In the genomic region with DNA sequence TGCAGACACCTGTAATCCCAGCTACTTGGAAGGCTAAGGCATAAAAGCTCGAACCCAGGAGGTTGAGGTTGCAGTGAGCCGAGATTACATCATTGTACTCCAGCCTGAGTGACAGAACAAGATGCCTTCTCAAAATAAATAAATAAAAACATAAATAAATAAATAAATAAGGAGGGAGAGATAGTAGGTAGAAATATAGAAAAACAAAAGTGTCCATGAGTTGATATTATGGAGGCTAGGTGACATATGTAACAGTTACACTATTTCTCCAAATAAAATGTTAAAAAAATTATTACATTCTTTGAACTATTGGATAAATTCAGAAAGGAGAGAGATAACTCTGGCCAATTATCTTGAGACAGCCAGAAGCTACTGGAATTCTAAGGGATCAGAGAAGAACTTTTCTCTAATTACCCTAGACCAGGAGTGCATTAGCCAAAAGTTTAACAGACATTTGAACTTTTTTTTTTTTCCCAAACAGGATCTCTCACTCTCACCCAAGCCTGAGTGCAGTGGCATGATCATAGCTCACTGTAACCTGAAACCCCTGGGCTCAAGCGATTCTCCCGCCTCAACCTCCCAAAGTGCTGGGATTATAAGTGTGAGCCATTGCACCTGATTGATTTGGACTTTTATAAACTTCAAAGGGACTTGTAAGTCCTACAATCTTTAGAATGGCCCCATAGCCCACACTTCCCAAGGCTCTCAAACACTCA, we compare ENCODE assay signal across 36 cellular contexts.
"Had no signal": no experiment of that assay in that cellular context is flagged by ENCODE, and none has a peak within 500 bp of the region (broad histone marks: within the 10 kb centered on the region; RNA-seq: fewer than 3 reads in every experiment).

No MANE protein-coding gene starts in this region.

- H3K9me3 ChIP-seq: ascending aorta, gastrocnemius medialis, right atrium auricular region, uterus had no signal

- H3K27ac ChIP-seq: ascending aorta, gastrocnemius medialis, hepatocyte, parathyroid adenoma, right atrium auricular region, uterus, VCaP had no signal

- H3K36me3 Mint-ChIP-seq: type B pancreatic cell had no signal

- H3K9ac ChIP-seq: parathyroid adenoma had no signal

- H3K27me3 Mint-ChIP-seq: activated CD4-positive, alpha-beta memory T cell treated with anti-CD3 and anti-CD28 coated beads, Interleukin-2, amount 10 ng/mL, durations not matched to agents 7 days and 5 days; activated CD4-positive, alpha-beta T cell treated with anti-CD3 and anti-CD28 coated beads, Interleukin-2, amount 10 ng/mL, durations not matched to agents 7 days and 5 days; activated naive CD4-positive, alpha-beta T cell treated with anti-CD3 and anti-CD28 coated beads, Interleukin-2, amount 10 ng/mL, durations not matched to agents 7 days and 5 days; activated naive CD8-positive, alpha-beta T cell treated with anti-CD3 and anti-CD28 coated beads, Interleukin-2, amount 10 ng/mL, durations not matched to agents 7 days and 5 days; activated T-cell treated with anti-CD3 and anti-CD28 coated beads, Interleukin-2, amount 50 U/mL, for 24 hours; brain; effector memory CD8-positive, alpha-beta T cell; naive thymus-derived CD4-positive, alpha-beta T cell; stimulated activated naive CD8-positive, alpha-beta T cell treated with anti-CD3 and anti-CD28 coated beads, Interleukin-15, amount 100 ng/mL, for 72 hours; type B pancreatic cell had no signal

- H3K4me1 ChIP-seq: parathyroid adenoma, uterus had no signal

- FAIRE-seq: kidney, TTC549 had no signal

- H3K9me3 Mint-ChIP-seq: activated CD4-positive, alpha-beta memory T cell treated with anti-CD3 and anti-CD28 coated beads, Interleukin-2, amount 10 ng/mL, durations not matched to agents 7 days and 5 days; activated CD4-positive, alpha-beta T cell treated with anti-CD3 and anti-CD28 coated beads, Interleukin-2, amount 10 ng/mL, durations not matched to agents 7 days and 5 days; activated naive CD4-positive, alpha-beta T cell treated with anti-CD3 and anti-CD28 coated beads, Interleukin-2, amount 10 ng/mL, durations not matched to agents 7 days and 5 days; activated naive CD8-positive, alpha-beta T cell treated with anti-CD3 and anti-CD28 coated beads, Interleukin-2, amount 10 ng/mL, durations not matched to agents 7 days and 5 days; activated T-cell treated with anti-CD3 and anti-CD28 coated beads, Interleukin-2, amount 50 U/mL, for 24 hours; effector memory CD8-positive, alpha-beta T cell; memory B cell; neural crest cell; stimulated activated memory B cell treated with anti-CD40 and anti-IgM and Interleukin-4, amounts not matched to agents 10 μg/mL and 1 μg/mL and 100 μg/mL, for 72 hours; type B pancreatic cell had no signal

- H3K4me3 Mint-ChIP-seq: activated CD4-positive, alpha-beta memory T cell treated with anti-CD3 and anti-CD28 coated beads, Interleukin-2, amount 10 ng/mL, durations not matched to agents 7 days and 5 days; activated CD4-positive, alpha-beta T cell treated with anti-CD3 and anti-CD28 coated beads, Interleukin-2, amount 10 ng/mL, durations not matched to agents 7 days and 5 days; activated naive CD4-positive, alpha-beta T cell treated with anti-CD3 and anti-CD28 coated beads, Interleukin-2, amount 10 ng/mL, durations not matched to agents 7 days and 5 days; activated naive CD8-positive, alpha-beta T cell treated with anti-CD3 and anti-CD28 coated beads, Interleukin-2, amount 10 ng/mL, durations not matched to agents 7 days and 5 days; activated T-cell treated with anti-CD3 and anti-CD28 coated beads, Interleukin-2, amount 50 U/mL, for 24 hours; brain; effector memory CD8-positive, alpha-beta T cell; memory B cell; naive thymus-derived CD4-positive, alpha-beta T cell; neural crest cell; stimulated activated memory B cell treated with anti-CD40 and anti-IgM and Interleukin-4, amounts not matched to agents 10 μg/mL and 1 μg/mL and 100 μg/mL, for 72 hours; stimulated activated naive CD8-positive, alpha-beta T cell treated with anti-CD3 and anti-CD28 coated beads, Interleukin-15, amount 100 ng/mL, for 72 hours; type B pancreatic cell had no signal

- ATAC-seq: activated CD4-positive, CD25-positive, alpha-beta regulatory T cell treated with anti-CD3 and anti-CD28 coated beads, Interleukin-2, amount 50 U/mL, for 24 hours; effector memory CD8-positive, alpha-beta T cell; gastrocnemius medialis; left colon; naive thymus-derived CD4-positive, alpha-beta T cell; stimulated activated memory B cell treated with anti-CD40 and anti-IgM and Interleukin-4, amounts not matched to agents 10 μg/mL and 1 μg/mL and 100 μg/mL, for 72 hours; stimulated activated naive CD8-positive, alpha-beta T cell treated with anti-CD3 and anti-CD28 coated beads, Interleukin-15, amount 100 ng/mL, for 72 hours had no signal

- H3K4me1 Mint-ChIP-seq: brain, neural crest cell had no signal

- H3K4me2 ChIP-seq: hepatocyte, smooth muscle cell had no signal

- DNase-seq: activated CD4-positive, alpha-beta memory T cell treated with anti-CD3 and anti-CD28 coated beads, Interleukin-2, amount 10 ng/mL, durations not matched to agents 7 days and 5 days; activated CD4-positive, alpha-beta T cell treated with anti-CD3 and anti-CD28 coated beads, Interleukin-2, amount 10 ng/mL, durations not matched to agents 7 days and 5 days; activated CD8-positive, alpha-beta memory T cell treated with anti-CD3 and anti-CD28 coated beads, Interleukin-2, amount 50 U/mL, for 48 hours; activated gamma-delta T cell; activated naive CD4-positive, alpha-beta T cell treated with anti-CD3 and anti-CD28 coated beads, Interleukin-2, amount 10 ng/mL, durations not matched to agents 7 days and 5 days; activated naive CD8-positive, alpha-beta T cell treated with anti-CD3 and anti-CD28 coated beads, Interleukin-2, amount 10 ng/mL, durations not matched to agents 7 days and 5 days; activated T-cell treated with anti-CD3 and anti-CD28 coated beads, Interleukin-2, amount 50 U/mL, for 24 hours; cortex of kidney; effector memory CD8-positive, alpha-beta T cell; erythroblast; gastrocnemius medialis; glutamatergic neuron; kidney; left colon; midbrain; naive thymus-derived CD4-positive, alpha-beta T cell; occipital lobe; stimulated activated CD4-positive, alpha-beta T cell treated with anti-CD3 and anti-CD28 coated beads, Interleukin-1b, Interleukin-23, amount 100 ng/mL, for 48 hours; stimulated activated CD4-positive, alpha-beta T cell treated with anti-CD3 and anti-CD28 coated beads, Interleukin-4, amount 100 ng/mL, for 4 hours; stimulated activated CD8-positive, alpha-beta memory T cell treated with anti-CD3 and anti-CD28 coated beads, Interleukin-4, amount 100 ng/mL, for 48 hours; stimulated activated naive CD8-positive, alpha-beta T cell treated with anti-CD3 and anti-CD28 coated beads, Interleukin-15, amount 100 ng/mL, for 72 hours; substantia nigra; uterus had no signal

- H3K4me3 ChIP-seq: ascending aorta, gastrocnemius medialis, hepatocyte, right atrium auricular region, smooth muscle cell, uterus had no signal

- H3K36me3 ChIP-seq: ascending aorta, gastrocnemius medialis, right atrium auricular region, uterus had no signal

- H3K27me3 ChIP-seq: ascending aorta, gastrocnemius medialis, hepatocyte, right atrium auricular region, uterus had no signal

- H3K79me2 ChIP-seq: hepatocyte had no signal

- H3K27ac Mint-ChIP-seq: activated CD4-positive, alpha-beta memory T cell treated with anti-CD3 and anti-CD28 coated beads, Interleukin-2, amount 10 ng/mL, durations not matched to agents 7 days and 5 days; activated CD4-positive, alpha-beta T cell treated with anti-CD3 and anti-CD28 coated beads, Interleukin-2, amount 10 ng/mL, durations not matched to agents 7 days and 5 days; activated naive CD4-positive, alpha-beta T cell treated with anti-CD3 and anti-CD28 coated beads, Interleukin-2, amount 10 ng/mL, durations not matched to agents 7 days and 5 days; activated naive CD8-positive, alpha-beta T cell treated with anti-CD3 and anti-CD28 coated beads, Interleukin-2, amount 10 ng/mL, durations not matched to agents 7 days and 5 days; activated T-cell treated with anti-CD3 and anti-CD28 coated beads, Interleukin-2, amount 50 U/mL, for 24 hours; brain; effector memory CD8-positive, alpha-beta T cell; memory B cell; naive thymus-derived CD4-positive, alpha-beta T cell; stimulated activated memory B cell treated with anti-CD40 and anti-IgM and Interleukin-4, amounts not matched to agents 10 μg/mL and 1 μg/mL and 100 μg/mL, for 72 hours; stimulated activated naive CD8-positive, alpha-beta T cell treated with anti-CD3 and anti-CD28 coated beads, Interleukin-15, amount 100 ng/mL, for 72 hours; type B pancreatic cell had no signal

- H2AFZ ChIP-seq: hepatocyte, parathyroid adenoma had no signal
